Comparison of ENCODE assay signal across 8 cellular contexts in the genomic region with DNA sequence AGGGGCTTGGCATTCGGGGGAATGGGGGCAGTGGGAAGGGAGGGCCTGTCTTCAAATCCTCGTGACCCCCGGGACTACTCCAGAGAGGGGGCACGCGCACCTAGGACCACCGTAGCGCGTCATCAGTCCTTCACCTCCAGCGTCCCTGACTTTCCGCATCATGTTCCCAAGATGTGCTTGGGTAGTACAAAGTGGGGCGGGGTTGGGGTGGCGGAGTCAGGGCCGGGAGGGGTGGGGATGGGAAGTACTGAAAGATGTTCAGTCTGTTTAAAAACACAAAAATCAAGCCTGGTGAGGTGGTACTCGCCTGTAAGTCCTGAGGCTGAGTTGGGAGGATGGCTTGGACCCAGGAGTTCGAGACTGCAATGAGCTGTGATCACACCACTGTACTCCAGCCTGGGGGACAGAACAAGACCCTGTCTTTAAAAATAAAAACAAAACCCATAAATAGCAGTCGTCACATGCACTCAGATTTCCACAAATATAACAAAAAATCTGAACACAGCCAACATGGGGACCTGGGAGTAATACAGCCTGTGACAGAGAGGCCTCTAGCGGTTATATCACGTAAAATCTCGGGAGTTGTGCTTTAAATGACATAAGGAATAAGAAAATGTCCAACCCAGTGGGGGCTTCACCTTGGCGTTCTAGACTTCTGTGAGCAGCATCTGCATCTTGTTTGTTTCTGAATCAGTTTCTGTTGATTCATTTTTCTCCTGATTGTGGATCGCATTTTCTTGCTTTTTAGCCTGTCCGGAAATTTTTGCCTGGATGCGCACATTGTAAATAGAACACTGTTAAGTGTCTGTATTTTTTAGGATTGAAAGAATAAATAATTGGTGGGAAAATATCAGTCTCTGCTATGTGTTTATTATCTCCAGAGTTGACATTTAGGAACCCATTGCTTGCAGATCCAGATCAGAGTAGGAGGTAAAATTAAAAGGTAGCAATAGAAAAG. TPM values are rescaled to one million over a fixed set of nuclear protein-coding genes. Genes with fewer than 3 reads are reported as not detected.
A peak's percentile ranks its signal among the peaks of the same experiment; 100 is the strongest.
DNase-seq lines count a peak whose midpoint lies in the region; ATAC-seq and TF ChIP-seq lines count a peak whose summit lies in the region.

No MANE protein-coding gene starts in this region.

- H3K4me1 ChIP-seq in neural progenitor cell, result no peaks in the 10 kb centered on the region

- no peaks in the 10 kb centered on the region for H3K9me3 ChIP-seq in neural progenitor cell (ENCODE audit: low read depth)

- H3K4me2 ChIP-seq in neural progenitor cell, result peak overlapping the region; percentile 90

- peaks cover 3% of the 10 kb centered on the region for H4K20me1 ChIP-seq in neural progenitor cell (ENCODE audit: low read depth)

- peaks cover 11% of the 10 kb centered on the region for H3F3A ChIP-seq in neural progenitor cell (ENCODE audit: low read depth)

- H3K36me3 ChIP-seq in neural progenitor cell, result no peaks in the 10 kb centered on the region

- no peak overlapping the region for H3K27ac Mint-ChIP-seq in activated T-helper 17 cell treated with anti-CD3 and anti-CD28 coated beads, Interleukin-2, amount 50 U/mL, for 72 hours
- H3K27ac Mint-ChIP-seq in neural progenitor cell, result no peak overlapping the region

- H3K27ac ChIP-seq in neural progenitor cell, result no peak overlapping the region

- H3K4me3 ChIP-seq in neural progenitor cell, result peak overlapping the region; percentile 83

- peak; percentile 65 for TF ChIP-seq CTCF in neural progenitor cell (IDR thresholded peaks at IDR 0.05)

- H3K4me3 Mint-ChIP-seq in activated T-helper 17 cell treated with anti-CD3 and anti-CD28 coated beads, Interleukin-2, amount 50 U/mL, for 72 hours, result peak overlapping the region; percentile 43
- peak overlapping the region; percentile 84 for H3K4me3 Mint-ChIP-seq in neural progenitor cell

- H3K27me3 Mint-ChIP-seq in activated T-helper 17 cell treated with anti-CD3 and anti-CD28 coated beads, Interleukin-2, amount 50 U/mL, for 72 hours, result no peaks in the 10 kb centered on the region
- H3K27me3 Mint-ChIP-seq in neural progenitor cell (ENCODE audit: insufficient read depth, low read depth), result peaks cover 7% of the 10 kb centered on the region

- DNase-seq in Caki2 (ENCODE audit: low read depth) (peak; percentile 60), NCI-H748 treated with DMSO at 0.1 percent for 48 hours (lab: John Stamatoyannopoulos, UW) (peak; percentile 76), foreskin melanocyte (peak; percentile 65), neural progenitor cell (ENCODE audit: low spot score) (peak; percentile 60), UCSD-AML1 (lab: John Stamatoyannopoulos, UW; ENCODE audit: unreplicated experiment) (no peak)

- H2AFZ ChIP-seq in neural progenitor cell (replicated peaks), result peak overlapping the region; percentile 92

- peaks cover 37% of the 10 kb centered on the region for H3K27me3 ChIP-seq in neural progenitor cell

- H3K9ac ChIP-seq in neural progenitor cell, result no peak overlapping the region

- peaks cover 5% of the 10 kb centered on the region for H3K4me1 Mint-ChIP-seq in activated T-helper 17 cell treated with anti-CD3 and anti-CD28 coated beads, Interleukin-2, amount 50 U/mL, for 72 hours
- H3K4me1 Mint-ChIP-seq in neural progenitor cell, result peaks cover 36% of the 10 kb centered on the region

- no peaks in the 10 kb centered on the region for H3K9me3 Mint-ChIP-seq in activated T-helper 17 cell treated with anti-CD3 and anti-CD28 coated beads, Interleukin-2, amount 50 U/mL, for 72 hours
- peaks cover 2% of the 10 kb centered on the region for H3K9me3 Mint-ChIP-seq in neural progenitor cell

- no peaks in the 10 kb centered on the region for H3K79me2 ChIP-seq in neural progenitor cell (ENCODE audit: low read depth)

- H3K36me3 Mint-ChIP-seq in activated T-helper 17 cell treated with anti-CD3 and anti-CD28 coated beads, Interleukin-2, amount 50 U/mL, for 72 hours (ENCODE audit: low read depth), result no peaks in the 10 kb centered on the region
- H3K36me3 Mint-ChIP-seq in neural progenitor cell, result peaks cover 7% of the 10 kb centered on the region

- ATAC-seq in HG02623 (IDR thresholded peaks at IDR 0.05; ENCODE audit: unreplicated experiment) (peak; percentile 5), HG03097 (IDR thresholded peaks at IDR 0.05; ENCODE audit: low FRiP score, unreplicated experiment) (no peak)
- ATAC-seq in activated T-helper 17 cell treated with anti-CD3 and anti-CD28 coated beads, Interleukin-2, amount 50 U/mL, for 72 hours (replicated peaks), result no peak

- in situ Hi-C loops in Caki2 (cut with HindIII; ENCODE audit: low pct_unique_long_range_greater_than_20kb, low sequenced_read_pairs), result no loop called here

RNA-seq across cellular contexts. Expression of a gene that starts 0.7 kb away (rescaled TPM):
- total RNA-seq in Caki2 (2014; rRNA removed; shearing (Covaris generic); ENCODE audit: low replicate concordance), result 18.8 and 23.2 TPM in 2 replicates
- total RNA-seq in activated T-helper 17 cell treated with anti-CD3 and anti-CD28 coated beads, Interleukin-2, amount 50 U/mL, for 72 hours, result 1 to 10 TPM; 6.5 to 9.6 TPM
- total RNA-seq in neural progenitor cell (ENCODE audit: low replicate concordance), result 2.2 and 2.8 TPM in 2 replicates

RNA-seq across cellular contexts. Expression of a gene that starts 33.1 kb away (rescaled TPM):
- not detected in 2 replicates for total RNA-seq in Caki2 (2014; rRNA removed; shearing (Covaris generic); ENCODE audit: low replicate concordance)
- total RNA-seq in activated T-helper 17 cell treated with anti-CD3 and anti-CD28 coated beads, Interleukin-2, amount 50 U/mL, for 72 hours, result 1 to 10 TPM in 1 of 2 donors, under 1 TPM in 1; 0.99 to 4.9 TPM
- total RNA-seq in neural progenitor cell (ENCODE audit: low replicate concordance), result not detected in 2 replicates

RNA-seq across cellular contexts. Expression of a gene that starts 58.1 kb away (rescaled TPM):
- not detected in 2 replicates for total RNA-seq in Caki2 (2014; rRNA removed; shearing (Covaris generic); ENCODE audit: low replicate concordance)
- total RNA-seq in activated T-helper 17 cell treated with anti-CD3 and anti-CD28 coated beads, Interleukin-2, amount 50 U/mL, for 72 hours, result not detected
- total RNA-seq in neural progenitor cell (ENCODE audit: low replicate concordance), result not detected in 2 replicates
